20 cellular contexts compared by ENCODE assay signal in the genomic region with DNA sequence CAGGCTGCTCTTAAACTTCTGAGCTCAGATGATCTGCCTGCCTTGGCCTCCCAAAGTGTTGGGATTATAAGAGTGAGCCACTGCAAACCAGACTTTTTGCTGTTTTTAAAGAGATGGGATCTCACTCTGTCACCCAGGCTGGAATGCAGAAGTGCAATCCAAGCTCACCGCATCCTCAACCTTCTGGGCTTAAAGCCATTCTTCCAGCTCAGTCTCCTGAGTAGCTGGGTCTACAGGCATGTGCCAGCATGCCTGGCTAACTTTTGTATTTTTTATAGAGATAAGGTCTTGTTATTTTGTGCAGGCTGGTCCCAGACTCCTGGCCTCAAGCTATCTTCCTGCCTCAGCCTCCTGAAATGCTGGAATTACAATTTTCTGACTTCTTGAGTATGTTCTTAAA.
A peak's percentile ranks its signal among the peaks of the same experiment; 100 is the strongest.
DNase-seq lines count a peak whose midpoint lies in the region; ATAC-seq and TF ChIP-seq lines count a peak whose summit lies in the region.
"Had no signal": no experiment of that assay in that cellular context is flagged by ENCODE, and none has a peak within 500 bp of the region (broad histone marks: within the 10 kb centered on the region; RNA-seq: fewer than 3 reads in every experiment).

No MANE protein-coding gene starts in this region.

- no peak for ATAC-seq in psoas muscle

- no peak for TF ChIP-seq CTCF in epithelial cell of esophagus (IDR thresholded peaks at IDR 0.05; ENCODE audit: insufficient read depth, low read depth, low read length, missing control alignments)
- TF ChIP-seq CTCF in prostate gland (IDR thresholded peaks at IDR 0.05), result no peak
- TF ChIP-seq CTCF in osteocyte (IDR thresholded peaks at IDR 0.05), result no peak
- no peak for TF ChIP-seq CTCF in psoas muscle (IDR thresholded peaks at IDR 0.05)

- no peaks in the 10 kb centered on the region for H3K36me3 Mint-ChIP-seq in osteocyte (ENCODE audit: unreplicated experiment)
- H3K36me3 Mint-ChIP-seq: CD4-positive, alpha-beta memory T cell had no signal

- H3K9me3 ChIP-seq in prostate gland (no peaks in the 10 kb centered on the region), psoas muscle (no peaks in the 10 kb centered on the region)
- H3K9me3 ChIP-seq: BE2C, Peyer's patch, SK-N-SH had no signal

- H3K4me3 Mint-ChIP-seq in osteocyte (ENCODE audit: unreplicated experiment), result no peak overlapping the region
- H3K4me3 Mint-ChIP-seq: CD4-positive, alpha-beta memory T cell had no signal

- H3K4me3 ChIP-seq in epithelial cell of esophagus (ENCODE audit: low read length) (no peak overlapping the region), prostate gland (no peak overlapping the region), psoas muscle (no peak overlapping the region)
- H3K4me3 ChIP-seq: GM23248, Peyer's patch had no signal

- H3K27me3 Mint-ChIP-seq in osteocyte (ENCODE audit: unreplicated experiment), result no peaks in the 10 kb centered on the region
- H3K27me3 Mint-ChIP-seq: CD4-positive, alpha-beta memory T cell had no signal

- no peak for TF ChIP-seq POLR2A in prostate gland (IDR thresholded peaks at IDR 0.05)

- H3K27me3 ChIP-seq in prostate gland (replicated peaks; ENCODE audit: insufficient read depth) (no peaks in the 10 kb centered on the region), psoas muscle (ENCODE audit: insufficient read depth in 3 of 3, low read length in 2 of 3) (no peaks in the 10 kb centered on the region)
- H3K27me3 ChIP-seq: BE2C, Peyer's patch had no signal

- H3K27ac ChIP-seq in prostate gland, result no peak overlapping the region
- no peak overlapping the region for H3K27ac ChIP-seq in psoas muscle
- H3K27ac ChIP-seq: GM23248, HL-60, Peyer's patch had no signal

- peak; percentile 25 for DNase-seq in DMS79 (lab: John Stamatoyannopoulos, UW)
- DNase-seq in MV-4-11 (lab: John Stamatoyannopoulos, UW), result peak; percentile 11
- DNase-seq in epithelial cell of esophagus (ENCODE audit: low read depth), result peak; percentile 81
- peak; percentile 58 for DNase-seq in prostate gland (ENCODE audit: low spot score)
- no peak for DNase-seq in osteocyte (ENCODE audit: extremely low spot score, unreplicated experiment)
- DNase-seq in psoas muscle, result no peak
- no peak for DNase-seq in cortex of kidney (lab: John Stamatoyannopoulos, UW)
- DNase-seq: BE2C; CD4-positive, alpha-beta memory T cell; DMS53; GM23248; HCEC 1CT; NCI-H1105 treated with DMSO at 0.1 percent for 48 hours; NCI-H1694; NCI-H2081 treated with DMSO at 0.1 percent for 48 hours; NK-92 treated with Interleukin-12 subunit alpha and Interleukin-12 subunit beta, amount 100 ng/mL, for 24 hours; Peyer's patch; SHP77 treated with DMSO at 0.1 percent for 48 hours; SK-N-SH had no signal

- H3K36me3 ChIP-seq in prostate gland (no peaks in the 10 kb centered on the region), psoas muscle (ENCODE audit: insufficient read depth in 1 of 2, low read depth in 1 of 2) (no peaks in the 10 kb centered on the region)
- H3K36me3 ChIP-seq: BE2C, Peyer's patch had no signal

- H3K4me1 ChIP-seq in prostate gland (replicated peaks) (no peaks in the 10 kb centered on the region), psoas muscle (no peaks in the 10 kb centered on the region)
- H3K4me1 ChIP-seq: BE2C, Peyer's patch had no signal

- no peak overlapping the region for H3K27ac Mint-ChIP-seq in osteocyte (ENCODE audit: unreplicated experiment)
- H3K27ac Mint-ChIP-seq: CD4-positive, alpha-beta memory T cell had no signal

- no peaks in the 10 kb centered on the region for H3K4me1 Mint-ChIP-seq in osteocyte (ENCODE audit: unreplicated experiment)
- H3K4me1 Mint-ChIP-seq: CD4-positive, alpha-beta memory T cell had no signal

- H3K9me3 Mint-ChIP-seq in osteocyte (ENCODE audit: unreplicated experiment), result no peaks in the 10 kb centered on the region
- H3K9me3 Mint-ChIP-seq: CD4-positive, alpha-beta memory T cell had no signal

- WGBS in prostate gland, result 33% methylated on average over 1 of the region's 1 CpG
- WGBS in psoas muscle, 3 donors, result 83 to 100% methylated on average over 1 of the region's 1 CpG; no CpG with 5 or more reads in 1 of the 3 donors

- intact Hi-C loops in prostate gland (cut with DNase I) (no loop called here), psoas muscle (cut with DNase I) (no loop called here)

Comparison
In these comparisons a context has a peak if more than half of its experiments do, and no peak if none do; other contexts are left out.
1. DNase-seq: peak in DMS79 (single experiment), MV-4-11 (single experiment), epithelial cell of esophagus (single experiment) and prostate gland (single experiment); none in osteocyte (single experiment), psoas muscle (0 of 2) and cortex of kidney (single experiment).